Comparison of ENCODE assay signal across 1 cellular context in the genomic region with DNA sequence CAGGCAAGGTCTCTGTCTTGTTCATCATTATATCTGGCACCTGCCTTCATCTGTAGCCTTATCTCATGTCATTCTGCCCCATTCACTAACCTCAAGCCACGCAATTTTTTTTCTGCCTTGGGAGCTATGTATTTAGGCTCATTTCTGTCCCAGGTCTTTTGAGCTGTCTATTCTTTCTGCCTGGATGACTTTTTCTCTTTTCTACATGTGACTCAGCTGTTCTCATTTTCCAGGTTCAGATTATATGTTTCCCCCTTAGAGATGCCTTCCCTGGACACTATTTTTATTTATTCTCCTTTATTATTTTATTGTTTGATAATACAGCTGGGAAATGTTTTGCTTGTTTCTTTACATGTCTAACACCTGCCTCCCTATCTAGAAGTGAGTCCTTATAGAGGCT.
TF ChIP-seq lines count a peak whose summit lies in the region.

No MANE protein-coding gene starts in this region.

TF ChIP-seq in HepG2, 621 proteins besides CTCF, POLR2A, EP300 and RAD21 (continued from another document):
- TF ChIP-seq ZNF547 (CRISPR knock-in tag; IDR thresholded peaks at IDR 0.05) (no peak), ZNF883 (CRISPR knock-in tag; IDR thresholded peaks at IDR 0.05; ENCODE audit: not compliant biosample characterization) (no peak), ZNF777 (CRISPR knock-in tag; IDR thresholded peaks at IDR 0.05) (no peak), SYNCRIP (IDR thresholded peaks at IDR 0.05; ENCODE audit: insufficient read depth, low read depth, low read length) (no peak), NFE2L2 (IDR thresholded peaks at IDR 0.05; ENCODE audit: low read length) (peak; percentile 83), MXI1 (IDR thresholded peaks at IDR 0.05; ENCODE audit: borderline replicate concordance, low read depth, low read length) (no peak), MAFK (conservative IDR thresholded peaks at IDR 0.05 in 1 of 2, IDR thresholded peaks at IDR 0.05 in 1 of 2; ENCODE audit: low read length in 2 of 2) (peak; percentile 29 to 58; a peak in 2 of 4 replicates)
- TF ChIP-seq, protein P1, sequence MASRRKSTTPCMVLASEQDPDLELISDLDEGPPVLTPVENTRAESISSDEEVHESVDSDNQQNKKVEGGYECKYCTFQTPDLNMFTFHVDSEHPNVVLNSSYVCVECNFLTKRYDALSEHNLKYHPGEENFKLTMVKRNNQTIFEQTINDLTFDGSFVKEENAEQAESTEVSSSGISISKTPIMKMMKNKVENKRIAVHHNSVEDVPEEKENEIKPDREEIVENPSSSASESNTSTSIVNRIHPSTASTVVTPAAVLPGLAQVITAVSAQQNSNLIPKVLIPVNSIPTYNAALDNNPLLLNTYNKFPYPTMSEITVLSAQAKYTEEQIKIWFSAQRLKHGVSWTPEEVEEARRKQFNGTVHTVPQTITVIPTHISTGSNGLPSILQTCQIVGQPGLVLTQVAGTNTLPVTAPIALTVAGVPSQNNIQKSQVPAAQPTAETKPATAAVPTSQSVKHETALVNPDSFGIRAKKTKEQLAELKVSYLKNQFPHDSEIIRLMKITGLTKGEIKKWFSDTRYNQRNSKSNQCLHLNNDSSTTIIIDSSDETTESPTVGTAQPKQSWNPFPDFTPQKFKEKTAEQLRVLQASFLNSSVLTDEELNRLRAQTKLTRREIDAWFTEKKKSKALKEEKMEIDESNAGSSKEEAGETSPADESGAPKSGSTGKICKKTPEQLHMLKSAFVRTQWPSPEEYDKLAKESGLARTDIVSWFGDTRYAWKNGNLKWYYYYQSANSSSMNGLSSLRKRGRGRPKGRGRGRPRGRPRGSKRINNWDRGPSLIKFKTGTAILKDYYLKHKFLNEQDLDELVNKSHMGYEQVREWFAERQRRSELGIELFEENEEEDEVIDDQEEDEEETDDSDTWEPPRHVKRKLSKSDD (CRISPR knock-in tag; IDR thresholded peaks at IDR 0.05; ENCODE audit: low read depth), result no peak
- TF ChIP-seq, protein P2, sequence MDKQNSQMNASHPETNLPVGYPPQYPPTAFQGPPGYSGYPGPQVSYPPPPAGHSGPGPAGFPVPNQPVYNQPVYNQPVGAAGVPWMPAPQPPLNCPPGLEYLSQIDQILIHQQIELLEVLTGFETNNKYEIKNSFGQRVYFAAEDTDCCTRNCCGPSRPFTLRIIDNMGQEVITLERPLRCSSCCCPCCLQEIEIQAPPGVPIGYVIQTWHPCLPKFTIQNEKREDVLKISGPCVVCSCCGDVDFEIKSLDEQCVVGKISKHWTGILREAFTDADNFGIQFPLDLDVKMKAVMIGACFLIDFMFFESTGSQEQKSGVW (CRISPR knock-in tag; IDR thresholded peaks at IDR 0.05; ENCODE audit: borderline replicate concordance), result no peak
- TF ChIP-seq, protein P3, sequence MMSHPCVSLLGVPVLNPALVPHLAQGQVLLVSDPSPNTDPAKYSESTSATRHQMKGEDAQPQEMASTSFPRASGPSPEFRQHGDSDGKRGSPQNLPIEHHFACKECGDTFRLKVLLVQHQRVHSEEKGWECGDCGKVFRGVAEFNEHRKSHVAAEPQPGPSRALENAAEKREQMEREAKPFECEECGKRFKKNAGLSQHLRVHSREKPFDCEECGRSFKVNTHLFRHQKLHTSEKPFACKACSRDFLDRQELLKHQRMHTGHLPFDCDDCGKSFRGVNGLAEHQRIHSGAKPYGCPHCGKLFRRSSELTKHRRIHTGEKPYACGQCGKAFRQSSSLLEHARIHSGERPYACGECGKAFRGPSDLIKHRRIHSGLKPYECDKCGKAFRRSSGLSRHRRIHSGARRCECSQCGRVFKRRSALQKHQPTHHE (CRISPR knock-in tag; IDR thresholded peaks at IDR 0.05; ENCODE audit: borderline replicate concordance), result no peak
